ENCODE assay signal across 13 cellular contexts in the genomic region with DNA sequence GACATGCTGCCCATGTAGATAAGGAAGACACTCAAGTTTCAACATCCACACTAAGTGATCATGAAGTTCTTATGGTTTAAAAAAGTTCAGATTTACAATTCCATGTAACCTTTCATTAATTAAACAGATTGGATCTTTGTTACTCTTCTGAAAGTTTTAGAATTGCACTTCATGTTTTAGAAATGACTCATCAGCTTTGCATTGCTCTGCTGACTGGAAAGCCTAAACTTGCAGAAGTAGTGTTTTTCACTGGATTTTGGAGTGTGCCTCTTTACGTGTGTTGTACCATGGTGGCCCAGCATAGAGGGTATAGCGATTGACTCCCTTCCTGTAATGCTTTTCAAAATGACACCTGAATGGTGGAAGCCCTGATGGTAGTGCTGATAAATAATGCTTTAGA.
DNase-seq lines count a peak whose midpoint lies in the region; ATAC-seq and TF ChIP-seq lines count a peak whose summit lies in the region.
"Had no signal": no experiment of that assay in that cellular context is flagged by ENCODE, and none has a peak within 500 bp of the region (broad histone marks: within the 10 kb centered on the region; RNA-seq: fewer than 3 reads in every experiment).

No MANE protein-coding gene starts in this region.

- H3K36me3 ChIP-seq in GM23248 (ENCODE audit: low read depth) (no peaks in the 10 kb centered on the region), adrenal gland (replicated peaks in 1 of 2) (no peaks in the 10 kb centered on the region)

- TF ChIP-seq POLR2A in adrenal gland (IDR thresholded peaks at IDR 0.05): no peak

- H3K4me3 ChIP-seq in GM12865 (ENCODE audit: low read depth, low read length): no peak overlapping the region
- no peak overlapping the region for H3K4me3 ChIP-seq in GM23248
- no peak overlapping the region for H3K4me3 ChIP-seq in fibroblast of villous mesenchyme (ENCODE audit: low read depth, low read length)
- H3K4me3 ChIP-seq in adrenal gland: no peak overlapping the region
- H3K4me3 ChIP-seq: BLaER1 had no signal

- H3K79me2 ChIP-seq in GM23248 (ENCODE audit: insufficient read depth): no peaks in the 10 kb centered on the region

- H3K4me1 ChIP-seq in GM23248 (ENCODE audit: insufficient read depth) (no peaks in the 10 kb centered on the region), adrenal gland (replicated peaks in 1 of 2) (peaks cover 26 to 54% of the 10 kb centered on the region in 2 donors)

- H3K9me2 ChIP-seq in GM23248 (ENCODE audit: insufficient read depth): no peaks in the 10 kb centered on the region

- no peak for TF ChIP-seq CTCF in GM12865 (IDR thresholded peaks at IDR 0.05; ENCODE audit: insufficient read depth, low read depth, low read length, missing control alignments)
- no peak for TF ChIP-seq CTCF in fibroblast of villous mesenchyme (IDR thresholded peaks at IDR 0.05; ENCODE audit: insufficient read depth, low read depth, low read length)
- no peak for TF ChIP-seq CTCF in adrenal gland (IDR thresholded peaks at IDR 0.05)

- no peak overlapping the region for H3K27ac ChIP-seq in GM23248
- H3K27ac ChIP-seq in adrenal gland: no peak overlapping the region
- H3K27ac ChIP-seq: BLaER1, RWPE1 had no signal

- no peak for ATAC-seq in HG03025 (IDR thresholded peaks at IDR 0.05; ENCODE audit: low FRiP score, unreplicated experiment)
- no peak for ATAC-seq in GM21528 (IDR thresholded peaks at IDR 0.05; ENCODE audit: low FRiP score, unreplicated experiment)

- no peak overlapping the region for H3K4me2 ChIP-seq in GM23248 (ENCODE audit: unreplicated experiment)
- H3K4me2 ChIP-seq: BLaER1 had no signal

- peak; percentile 8 for DNase-seq in GM12865 (ENCODE audit: low read depth)
- DNase-seq in GM23248: peak; percentile 41
- peak; percentile 45 for DNase-seq in RPMI7951 (ENCODE audit: low read depth)
- peak; percentile 56 for DNase-seq in fibroblast of villous mesenchyme (ENCODE audit: low read depth)
- DNase-seq in NK-92 treated with Interleukin-12 subunit alpha and Interleukin-12 subunit beta, amount 100 ng/mL, for 24 hours (lab: John Stamatoyannopoulos, UW): no peak
- no peak for DNase-seq in adrenal gland
- DNase-seq: activated naive CD8-positive, alpha-beta T cell treated with anti-CD3 and anti-CD28 coated beads, Interleukin-2, amount 10 ng/mL, durations not matched to agents 7 days and 5 days; effector memory CD4-positive, alpha-beta T cell; naive thymus-derived CD4-positive, alpha-beta T cell had no signal

- no peak overlapping the region for H3K9ac ChIP-seq in GM23248
- H3K9ac ChIP-seq: BLaER1 had no signal

- intact Hi-C loops in adrenal gland (cut with DNase I): loop anchor here in 1 of 2 donors (10.0 kb wide), 1 partner anchor 54 kb away; no protein-coding TSS in a partner anchor

- in situ Hi-C loops in GM23248 (cut with MboI): no loop called here

- WGBS in GM23248 (ENCODE audit: low coverage in 1 of 2, low lambda C conversion rate in 2 of 2, missing lambda C conversion rate in 2 of 2), 2 experiments: 93 to 94% methylated on average over 2 of the region's 2 CpGs
- WGBS in adrenal gland, 4 donors: 75 to 87% (median 76%) methylated on average over 2 of the region's 2 CpGs

- H2AFZ ChIP-seq in GM23248: no peak overlapping the region

- peaks cover 7% of the 10 kb centered on the region; the same call in 1 of the 2 replicates for H3F3A ChIP-seq in GM23248 (ENCODE audit: insufficient read depth)

- H3K27me3 ChIP-seq in GM23248 (replicated peaks; ENCODE audit: insufficient read depth) (no peaks in the 10 kb centered on the region), adrenal gland (no peaks in the 10 kb centered on the region)
- H3K27me3 ChIP-seq: BLaER1 had no signal

- H3K9me3 ChIP-seq in GM23248 (ENCODE audit: low read depth) (no peaks in the 10 kb centered on the region), adrenal gland (replicated peaks in 1 of 3) (no peaks in the 10 kb centered on the region)
- H3K9me3 ChIP-seq: BLaER1 had no signal

- no peaks in the 10 kb centered on the region for H4K20me1 ChIP-seq in GM23248 (ENCODE audit: insufficient read depth)

Comparison
In these comparisons a context has a peak if more than half of its experiments do, and no peak if none do; other contexts are left out.
1. DNase-seq: peak in GM12865 (single experiment), GM23248 (single experiment), RPMI7951 (single experiment) and fibroblast of villous mesenchyme (single experiment); none in NK-92 treated with Interleukin-12 subunit alpha and Interleukin-12 subunit beta, amount 100 ng/mL, for 24 hours (single experiment) and adrenal gland (0 of 7).